8 cellular contexts compared by ENCODE assay signal in the genomic region with DNA sequence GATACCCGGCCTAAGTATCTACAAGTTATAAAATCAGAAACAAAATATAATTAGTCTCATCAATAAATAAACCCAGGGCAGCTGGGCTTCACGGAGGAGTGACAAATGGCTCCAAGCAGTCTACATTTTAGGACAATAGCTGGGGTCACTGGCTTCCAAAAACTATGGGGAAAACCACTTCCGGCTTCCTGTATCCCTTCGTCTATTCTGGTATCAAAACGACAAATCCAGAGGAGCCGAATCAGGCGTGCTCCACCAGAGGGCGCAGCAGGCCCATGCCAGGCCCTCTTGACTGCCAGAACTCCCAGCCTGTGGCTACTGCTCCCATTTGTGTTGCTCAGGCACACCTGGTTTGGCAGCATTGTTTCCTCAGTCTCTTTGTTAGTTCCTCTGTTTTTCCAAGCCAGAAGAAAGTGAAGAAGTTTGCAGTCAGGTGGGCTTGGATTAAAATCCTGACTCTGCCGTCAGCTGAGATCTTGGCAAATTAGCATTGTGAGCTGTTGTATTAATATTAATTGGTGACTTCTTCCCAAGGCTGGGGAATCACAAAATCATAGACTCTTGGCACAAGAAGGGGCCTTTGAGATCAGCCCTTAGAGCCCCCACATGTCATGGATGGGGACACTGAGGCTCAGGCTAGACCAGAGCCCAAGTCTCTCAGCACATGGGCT. TPM values are rescaled to one million over a fixed set of nuclear protein-coding genes. Genes with fewer than 3 reads are reported as not detected.
DNase-seq lines count a peak whose midpoint lies in the region; ATAC-seq and TF ChIP-seq lines count a peak whose summit lies in the region.

No MANE protein-coding gene starts in this region.

- H3K4me3 ChIP-seq in NB4 (ENCODE audit: low read depth, low read length) (no peak overlapping the region), tibial artery (no peak overlapping the region)

- ATAC-seq in SK-N-SH treated with all-trans-retinoic acid at 6 μM for 48 hours (peak; percentile 99), Right ventricle myocardium superior (ENCODE audit: poor library complexity) (peak; percentile 99)
- ATAC-seq in activated naive CD4-positive, alpha-beta T cell treated with anti-CD3 and anti-CD28 coated beads, Interleukin-2, amount 50 U/mL, for 72 hours, result peak; percentile 77 to 88

- no peaks in the 10 kb centered on the region for H3K27me3 ChIP-seq in tibial artery

- TF ChIP-seq CTCF in NB4 (IDR thresholded peaks at IDR 0.05; ENCODE audit: low read depth, low read length), result peak; percentile 90
- TF ChIP-seq CTCF in tibial artery (IDR thresholded peaks at IDR 0.05), result peak; percentile 96 to 97

- H3K9me3 ChIP-seq in tibial artery, result no peaks in the 10 kb centered on the region

- no peaks in the 10 kb centered on the region for H3K36me3 ChIP-seq in tibial artery

- no peaks in the 10 kb centered on the region for H3K36me3 Mint-ChIP-seq in activated naive CD4-positive, alpha-beta T cell treated with anti-CD3 and anti-CD28 coated beads, Interleukin-2, amount 50 U/mL, for 72 hours

- peaks cover 0 to 5% (median 2%) of the 10 kb centered on the region in 4 donors for H3K4me1 ChIP-seq in tibial artery

- TF ChIP-seq POLR2A in NB4 (IDR thresholded peaks at IDR 0.05; ENCODE audit: extremely low read depth, insufficient read length), result no peak

- DNase-seq in NCI-H187 (lab: John Stamatoyannopoulos, UW) (peak; percentile 19 to 25), NCI-H187 treated with DMSO at 0.1 percent for 48 hours (lab: John Stamatoyannopoulos, UW) (no peak), NB4 (ENCODE audit: low read depth) (peak; percentile 89), Right ventricle myocardium superior (peak; percentile 93), pons (ENCODE audit: low spot score) (peak; percentile 93), tibial artery (peak; percentile 86 to 94)
- peak; percentile 74 to 80 for DNase-seq in activated naive CD4-positive, alpha-beta T cell treated with anti-CD3 and anti-CD28 coated beads, Interleukin-2, amount 50 U/mL, for 72 hours (ENCODE audit: low spot score in 2 of 2)

- peak overlapping the region; percentile 42 to 57 for H3K27ac ChIP-seq in tibial artery

- H3K9me3 Mint-ChIP-seq in activated naive CD4-positive, alpha-beta T cell treated with anti-CD3 and anti-CD28 coated beads, Interleukin-2, amount 50 U/mL, for 72 hours, result no peaks in the 10 kb centered on the region

- H3K27ac Mint-ChIP-seq in activated naive CD4-positive, alpha-beta T cell treated with anti-CD3 and anti-CD28 coated beads, Interleukin-2, amount 50 U/mL, for 72 hours, result peak overlapping the region; percentile 39 to 46

- intact Hi-C loops in Right ventricle myocardium superior (cut with DNase I) (loop anchor here (5.0 kb wide), 2 partner anchors 104 to 184 kb away; no protein-coding TSS in a partner anchor), tibial artery (cut with DNase I; ENCODE audit: low total_unique reads) (loop anchor here (2.0 to 5.0 kb wide), 3 partner anchors 104 to 188 kb away; no protein-coding TSS in a partner anchor)

TF ChIP-seq in SK-N-SH treated with all-trans-retinoic acid at 6 μM for 48 hours, 23 proteins besides CTCF, POLR2A, EP300 and RAD21:
- TF ChIP-seq RARB (CRISPR knock-in tag; IDR thresholded peaks at IDR 0.05) (no peak), ZC3H10 (CRISPR knock-in tag; IDR thresholded peaks at IDR 0.05) (no peak), SNAI2 (CRISPR knock-in tag; IDR thresholded peaks at IDR 0.05) (no peak), TOX (CRISPR knock-in tag; IDR thresholded peaks at IDR 0.05; ENCODE audit: borderline replicate concordance) (no peak), BACH2 (CRISPR knock-in tag; IDR thresholded peaks at IDR 0.05; ENCODE audit: borderline replicate concordance) (no peak), ESRRG (CRISPR knock-in tag; IDR thresholded peaks at IDR 0.05) (no peak), TCF4 (CRISPR knock-in tag; IDR thresholded peaks at IDR 0.05; ENCODE audit: borderline replicate concordance) (no peak), ISL1 (CRISPR knock-in tag; IDR thresholded peaks at IDR 0.05) (no peak), ZFP30 (CRISPR knock-in tag; IDR thresholded peaks at IDR 0.05) (no peak), ARNTL (CRISPR knock-in tag; IDR thresholded peaks at IDR 0.05; ENCODE audit: borderline replicate concordance, low read depth) (no peak), ZNF70 (CRISPR knock-in tag; IDR thresholded peaks at IDR 0.05) (no peak), ZNF8 (CRISPR knock-in tag; IDR thresholded peaks at IDR 0.05) (no peak), CSDC2 (CRISPR knock-in tag; IDR thresholded peaks at IDR 0.05) (no peak), ZFP3 (CRISPR knock-in tag; IDR thresholded peaks at IDR 0.05) (no peak), ZNF565 (CRISPR knock-in tag; conservative IDR thresholded peaks at IDR 0.05; ENCODE audit: low read depth) (no peak), OSR1 (CRISPR knock-in tag; IDR thresholded peaks at IDR 0.05) (no peak)
- TF ChIP-seq, protein P1, sequence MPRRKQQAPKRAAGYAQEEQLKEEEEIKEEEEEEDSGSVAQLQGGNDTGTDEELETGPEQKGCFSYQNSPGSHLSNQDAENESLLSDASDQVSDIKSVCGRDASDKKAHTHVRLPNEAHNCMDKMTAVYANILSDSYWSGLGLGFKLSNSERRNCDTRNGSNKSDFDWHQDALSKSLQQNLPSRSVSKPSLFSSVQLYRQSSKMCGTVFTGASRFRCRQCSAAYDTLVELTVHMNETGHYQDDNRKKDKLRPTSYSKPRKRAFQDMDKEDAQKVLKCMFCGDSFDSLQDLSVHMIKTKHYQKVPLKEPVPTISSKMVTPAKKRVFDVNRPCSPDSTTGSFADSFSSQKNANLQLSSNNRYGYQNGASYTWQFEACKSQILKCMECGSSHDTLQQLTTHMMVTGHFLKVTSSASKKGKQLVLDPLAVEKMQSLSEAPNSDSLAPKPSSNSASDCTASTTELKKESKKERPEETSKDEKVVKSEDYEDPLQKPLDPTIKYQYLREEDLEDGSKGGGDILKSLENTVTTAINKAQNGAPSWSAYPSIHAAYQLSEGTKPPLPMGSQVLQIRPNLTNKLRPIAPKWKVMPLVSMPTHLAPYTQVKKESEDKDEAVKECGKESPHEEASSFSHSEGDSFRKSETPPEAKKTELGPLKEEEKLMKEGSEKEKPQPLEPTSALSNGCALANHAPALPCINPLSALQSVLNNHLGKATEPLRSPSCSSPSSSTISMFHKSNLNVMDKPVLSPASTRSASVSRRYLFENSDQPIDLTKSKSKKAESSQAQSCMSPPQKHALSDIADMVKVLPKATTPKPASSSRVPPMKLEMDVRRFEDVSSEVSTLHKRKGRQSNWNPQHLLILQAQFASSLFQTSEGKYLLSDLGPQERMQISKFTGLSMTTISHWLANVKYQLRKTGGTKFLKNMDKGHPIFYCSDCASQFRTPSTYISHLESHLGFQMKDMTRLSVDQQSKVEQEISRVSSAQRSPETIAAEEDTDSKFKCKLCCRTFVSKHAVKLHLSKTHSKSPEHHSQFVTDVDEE (CRISPR knock-in tag; IDR thresholded peaks at IDR 0.05), result no peak
- TF ChIP-seq, protein P2, sequence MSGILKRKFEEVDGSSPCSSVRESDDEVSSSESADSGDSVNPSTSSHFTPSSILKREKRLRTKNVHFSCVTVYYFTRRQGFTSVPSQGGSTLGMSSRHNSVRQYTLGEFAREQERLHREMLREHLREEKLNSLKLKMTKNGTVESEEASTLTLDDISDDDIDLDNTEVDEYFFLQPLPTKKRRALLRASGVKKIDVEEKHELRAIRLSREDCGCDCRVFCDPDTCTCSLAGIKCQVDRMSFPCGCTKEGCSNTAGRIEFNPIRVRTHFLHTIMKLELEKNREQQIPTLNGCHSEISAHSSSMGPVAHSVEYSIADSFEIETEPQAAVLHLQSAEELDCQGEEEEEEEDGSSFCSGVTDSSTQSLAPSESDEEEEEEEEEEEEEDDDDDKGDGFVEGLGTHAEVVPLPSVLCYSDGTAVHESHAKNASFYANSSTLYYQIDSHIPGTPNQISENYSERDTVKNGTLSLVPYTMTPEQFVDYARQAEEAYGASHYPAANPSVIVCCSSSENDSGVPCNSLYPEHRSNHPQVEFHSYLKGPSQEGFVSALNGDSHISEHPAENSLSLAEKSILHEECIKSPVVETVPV (CRISPR knock-in tag; IDR thresholded peaks at IDR 0.05), result no peak
- TF ChIP-seq, protein P3, sequence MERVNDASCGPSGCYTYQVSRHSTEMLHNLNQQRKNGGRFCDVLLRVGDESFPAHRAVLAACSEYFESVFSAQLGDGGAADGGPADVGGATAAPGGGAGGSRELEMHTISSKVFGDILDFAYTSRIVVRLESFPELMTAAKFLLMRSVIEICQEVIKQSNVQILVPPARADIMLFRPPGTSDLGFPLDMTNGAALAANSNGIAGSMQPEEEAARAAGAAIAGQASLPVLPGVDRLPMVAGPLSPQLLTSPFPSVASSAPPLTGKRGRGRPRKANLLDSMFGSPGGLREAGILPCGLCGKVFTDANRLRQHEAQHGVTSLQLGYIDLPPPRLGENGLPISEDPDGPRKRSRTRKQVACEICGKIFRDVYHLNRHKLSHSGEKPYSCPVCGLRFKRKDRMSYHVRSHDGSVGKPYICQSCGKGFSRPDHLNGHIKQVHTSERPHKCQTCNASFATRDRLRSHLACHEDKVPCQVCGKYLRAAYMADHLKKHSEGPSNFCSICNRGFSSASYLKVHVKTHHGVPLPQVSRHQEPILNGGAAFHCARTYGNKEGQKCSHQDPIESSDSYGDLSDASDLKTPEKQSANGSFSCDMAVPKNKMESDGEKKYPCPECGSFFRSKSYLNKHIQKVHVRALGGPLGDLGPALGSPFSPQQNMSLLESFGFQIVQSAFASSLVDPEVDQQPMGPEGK (CRISPR knock-in tag; IDR thresholded peaks at IDR 0.05; ENCODE audit: borderline replicate concordance), result no peak
- TF ChIP-seq, protein P4, sequence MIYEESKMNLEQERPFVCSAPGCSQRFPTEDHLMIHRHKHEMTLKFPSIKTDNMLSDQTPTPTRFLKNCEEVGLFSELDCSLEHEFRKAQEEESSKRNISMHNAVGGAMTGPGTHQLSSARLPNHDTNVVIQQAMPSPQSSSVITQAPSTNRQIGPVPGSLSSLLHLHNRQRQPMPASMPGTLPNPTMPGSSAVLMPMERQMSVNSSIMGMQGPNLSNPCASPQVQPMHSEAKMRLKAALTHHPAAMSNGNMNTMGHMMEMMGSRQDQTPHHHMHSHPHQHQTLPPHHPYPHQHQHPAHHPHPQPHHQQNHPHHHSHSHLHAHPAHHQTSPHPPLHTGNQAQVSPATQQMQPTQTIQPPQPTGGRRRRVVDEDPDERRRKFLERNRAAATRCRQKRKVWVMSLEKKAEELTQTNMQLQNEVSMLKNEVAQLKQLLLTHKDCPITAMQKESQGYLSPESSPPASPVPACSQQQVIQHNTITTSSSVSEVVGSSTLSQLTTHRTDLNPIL (CRISPR knock-in tag; IDR thresholded peaks at IDR 0.05; ENCODE audit: low read depth), result no peak
TF ChIP-seq in SK-N-SH treated with all-trans-retinoic acid at 6 μM for 48 hours: peak in this region for 0.

RNA-seq across cellular contexts. Expression of a gene that starts 11.6 kb away (rescaled TPM):
- total RNA-seq in activated naive CD4-positive, alpha-beta T cell treated with anti-CD3 and anti-CD28 coated beads, Interleukin-2, amount 50 U/mL, for 72 hours, result 10 to 100 TPM; 53.2 to 68.4 TPM
- total RNA-seq in Right ventricle myocardium superior, result 53.3 TPM

RNA-seq across cellular contexts. Expression of a gene that starts 54.7 kb away (rescaled TPM):
- 1 to 10 TPM; 3.5 to 5.8 TPM for total RNA-seq in activated naive CD4-positive, alpha-beta T cell treated with anti-CD3 and anti-CD28 coated beads, Interleukin-2, amount 50 U/mL, for 72 hours
- total RNA-seq in Right ventricle myocardium superior, result 837 TPM

Comparison
In these comparisons a context has a peak if more than half of its experiments do, and no peak if none do; other contexts are left out.
1. RNA of a gene that starts 54.7 kb away (total RNA-seq): 837 TPM in Right ventricle myocardium superior (single experiment); 3.5 to 5.8 TPM in activated naive CD4-positive, alpha-beta T cell treated with anti-CD3 and anti-CD28 coated beads, Interleukin-2, amount 50 U/mL, for 72 hours; every median in the first group is over 100 times any median in the second.
2. Peak in every context shown above with its lines, with median percentiles within 50 percentile points of each other: ATAC-seq.